In genomic region chr1:27392096-27392777, GRCh38 we compare ENCODE assay signal across 8 cellular contexts. TPM values are rescaled to one million over a fixed set of nuclear protein-coding genes. Genes with fewer than 3 reads are reported as not detected.
DNase-seq lines count a peak whose midpoint lies in the region; ATAC-seq and TF ChIP-seq lines count a peak whose summit lies in the region.

TSS of gene GPR3 (plus strand) at chr1:27392622. CDS start at chr1:27393799, 1,177 bp downstream.

- no peaks in the 10 kb centered on the region for H3K36me3 ChIP-seq in BJ (ENCODE audit: control insufficient read depth, insufficient read depth, low read length)
- H3K36me3 ChIP-seq in lower lobe of right lung: no peaks in the 10 kb centered on the region

- peak within 1 kb of the TSS; percentile 63 for H3K27ac Mint-ChIP-seq in activated CD4-positive, alpha-beta memory T cell treated with anti-CD3 and anti-CD28 coated beads for 36 hours

- peaks cover 13% of the 10 kb centered on the region for H3K4me1 Mint-ChIP-seq in activated CD4-positive, alpha-beta memory T cell treated with anti-CD3 and anti-CD28 coated beads for 36 hours (ENCODE audit: low read depth)

- peak within 1 kb of the TSS; percentile 78 for H3K4me3 Mint-ChIP-seq in activated CD4-positive, alpha-beta memory T cell treated with anti-CD3 and anti-CD28 coated beads for 36 hours

- TF ChIP-seq CTCF in BJ (IDR thresholded peaks at IDR 0.05; ENCODE audit: insufficient read depth, low read depth, low read length) (peak; percentile 77), dorsolateral prefrontal cortex (IDR thresholded peaks at IDR 0.05 in 54 of 56, conservative IDR thresholded peaks at IDR 0.05 in 2 of 56; ENCODE audit: low read depth in 1 of 56, partially characterized antibody in 56 of 56) (peak; percentile 15 to 77 (median 64)), lower lobe of right lung (IDR thresholded peaks at IDR 0.05) (peak; percentile 60)

- no peaks in the 10 kb centered on the region for H3K9me3 Mint-ChIP-seq in activated CD4-positive, alpha-beta memory T cell treated with anti-CD3 and anti-CD28 coated beads for 36 hours

- no peaks in the 10 kb centered on the region for H3K36me3 Mint-ChIP-seq in activated CD4-positive, alpha-beta memory T cell treated with anti-CD3 and anti-CD28 coated beads for 36 hours

- DNase-seq in BJ (ENCODE audit: low read depth) (no peak), NCI-H774 (lab: John Stamatoyannopoulos, UW) (peak; percentile 59), dorsolateral prefrontal cortex (peak; percentile 81 to 93 (median 90)), lower lobe of right lung (peak; percentile 89)
- DNase-seq in activated CD4-positive, alpha-beta memory T cell treated with anti-CD3 and anti-CD28 coated beads for 36 hours: peak; percentile 96
- peak; percentile 92 to 95 for DNase-seq in stimulated activated CD4-positive, alpha-beta T cell treated with anti-CD3 and anti-CD28 coated beads, Interleukin-4, amount 100 ng/mL, for 48 hours (ENCODE audit: low read depth in 2 of 2)

- H3K27me3 Mint-ChIP-seq in activated CD4-positive, alpha-beta memory T cell treated with anti-CD3 and anti-CD28 coated beads for 36 hours: no peaks in the 10 kb centered on the region

- peak within 1 kb of the TSS; percentile 70 for H3K4me3 ChIP-seq in BJ (ENCODE audit: low read depth, low read length)
- peak within 1 kb of the TSS; percentile 41 to 82 (median 68) for H3K4me3 ChIP-seq in dorsolateral prefrontal cortex
- H3K4me3 ChIP-seq in lower lobe of right lung: peak within 1 kb of the TSS; percentile 52

- POLR2A ChIA-PET in BJ (lab: Charles Lee): no interaction called here
- POLR2A ChIA-PET in activated CD4-positive, alpha-beta memory T cell treated with anti-CD3 and anti-CD28 coated beads for 36 hours (lab: Charles Lee): no interaction called here

- H3K4me1 ChIP-seq in lower lobe of right lung: peaks cover 34% of the 10 kb centered on the region

- ATAC-seq in GM19324 (IDR thresholded peaks at IDR 0.05; ENCODE audit: low FRiP score, unreplicated experiment): peak; percentile 79
- peak; percentile 57 for ATAC-seq in HG03558 (IDR thresholded peaks at IDR 0.05; ENCODE audit: extremely low read depth, unreplicated experiment)
- peak; percentile 89 to 91 for ATAC-seq in lower lobe of right lung

- intact Hi-C loops in activated CD4-positive, alpha-beta memory T cell treated with anti-CD3 and anti-CD28 coated beads for 36 hours (cut with micrococcal nuclease): loop anchor here (1.0 to 10.0 kb wide), 6 partner anchors 27 to 297 kb away; partner anchors contain the start of gene AHDC1
- intact Hi-C loops in dorsolateral prefrontal cortex (cut with DNase I): loop anchor here (5.0 to 10.0 kb wide), 5 partner anchors 35 to 287 kb away; no protein-coding TSS in a partner anchor
- intact Hi-C loops in lower lobe of right lung (cut with DNase I): loop anchor here (10.0 kb wide), 1 partner anchor 87 kb away; no protein-coding TSS in a partner anchor

- no peaks in the 10 kb centered on the region for H3K9me3 ChIP-seq in lower lobe of right lung

- H3K27ac ChIP-seq in dorsolateral prefrontal cortex: peak within 1 kb of the TSS in 48 of 59 donors; percentile 21 to 92 (median 66)
- peak within 1 kb of the TSS; percentile 39 for H3K27ac ChIP-seq in lower lobe of right lung

- H3K27me3 ChIP-seq in BJ (ENCODE audit: control insufficient read depth, insufficient read depth, low read length) (no peaks in the 10 kb centered on the region), dorsolateral prefrontal cortex (no peaks in the 10 kb centered on the region), lower lobe of right lung (ENCODE audit: low read depth) (no peaks in the 10 kb centered on the region)

- CTCF ChIA-PET in BJ (lab: Yijun Ruan, JAX): interaction anchor here (0.6 to 5.2 kb wide), 12 partner anchors 10 to 269 kb away, joined by 3 to 105 read pairs (median 7); partner anchors contain the start of genes AHDC1 and MAP3K6
- CTCF ChIA-PET in activated CD4-positive, alpha-beta memory T cell treated with anti-CD3 and anti-CD28 coated beads for 36 hours (lab: Charles Lee): interaction anchor here (1.1 to 6.3 kb wide), 6 partner anchors 34 to 271 kb away, joined by 3 to 70 read pairs (median 28); partner anchors contain the start of gene AHDC1

RNA-seq across cellular contexts. Expression of gene GPR3, which starts in this region (rescaled TPM):
- 1.0 and 1.8 TPM in 2 replicates for polyA plus RNA-seq in BJ (2011; rRNA removed)
- 1.6 and 1.8 TPM in 2 replicates for polyA minus RNA-seq in BJ (2011; rRNA and poly(A)+ RNA removed)
- total RNA-seq in activated CD4-positive, alpha-beta memory T cell treated with anti-CD3 and anti-CD28 coated beads for 36 hours: 1 to 10 TPM; 1.3 to 1.5 TPM
- total RNA-seq in dorsolateral prefrontal cortex (10 to 100 TPM in 1 of 120 experiments, 1 to 10 TPM in 106, under 1 TPM in 13; 0.29 to 10.1 (median 2.2) TPM), lower lobe of right lung (0.18 TPM)

Comparison
In these comparisons a context has a peak if more than half of its experiments do, and no peak if none do; other contexts are left out.
1. Peak in DNase-seq, ATAC-seq, H3K4me3 ChIP-seq and H3K27ac ChIP-seq in lower lobe of right lung; RNA of the gene not detected or under 1 TPM.